ENCODE assay signal across 9 cellular contexts in genomic region chr6:54993948-54994347, GRCh38.
"Had no signal": no experiment of that assay in that cellular context is flagged by ENCODE, and none has a peak within 500 bp of the region (broad histone marks: within the 10 kb centered on the region; RNA-seq: fewer than 3 reads in every experiment).

No MANE protein-coding gene starts in this region.

- H2AFZ ChIP-seq: GM23338 had no signal

- ATAC-seq: GM23338, HCT116 had no signal

- FAIRE-seq: H1, HTR-8/SVneo had no signal

- H3K4me2 ChIP-seq: GM23338 had no signal

- H3K36me3 ChIP-seq: HAP-1 had no signal

- H3K4me3 ChIP-seq: GM23338, HAP-1 had no signal

- H3K27ac ChIP-seq: HL-60 had no signal

- H3K4me1 ChIP-seq: HAP-1 had no signal

- DNase-seq: H7, HFFc6, IMR-90 had no signal

- H3K9me3 ChIP-seq: HAP-1 had no signal
